ENCODE assay signal across 14 cellular contexts in genomic region chr11:60866911-60867870, GRCh38. TPM values are rescaled to one million over a fixed set of nuclear protein-coding genes. Genes with fewer than 3 reads are reported as not detected.
DNase-seq lines count a peak whose midpoint lies in the region; ATAC-seq and TF ChIP-seq lines count a peak whose summit lies in the region.
"Had no signal": no experiment of that assay in that cellular context is flagged by ENCODE, and none has a peak within 500 bp of the region (broad histone marks: within the 10 kb centered on the region; RNA-seq: fewer than 3 reads in every experiment).

TSS of gene ZP1 (plus strand) at chr11:60867542. CDS start at chr11:60867562, 20 bp downstream.

- H3K27me3 Mint-ChIP-seq in activated T-cell treated with anti-CD3 and anti-CD28 coated beads, Interleukin-2, amount 50 U/mL, for 24 hours: peaks cover 3% of the 10 kb centered on the region
- H3K27me3 Mint-ChIP-seq in chondrocyte (ENCODE audit: low read depth): peaks cover 9% of the 10 kb centered on the region

- no peak for ATAC-seq in HG03521 (IDR thresholded peaks at IDR 0.05; ENCODE audit: unreplicated experiment)
- ATAC-seq: Right ventricle myocardium inferior had no signal

- no peaks in the 10 kb centered on the region for H3K36me3 ChIP-seq in spleen
- H3K36me3 ChIP-seq in ovary: no peaks in the 10 kb centered on the region
- H3K36me3 ChIP-seq: ascending aorta had no signal

- WGBS in spleen, 5 donors: 73 to 81% (median 77%) methylated on average over 8 to 13 of the region's 13 CpGs
- WGBS in ovary, 3 donors: 69 to 79% (median 78%) methylated on average over 13 of the region's 13 CpGs

- H3K9me3 ChIP-seq in spleen: no peaks in the 10 kb centered on the region
- H3K9me3 ChIP-seq in ovary: no peaks in the 10 kb centered on the region
- H3K9me3 ChIP-seq: ascending aorta had no signal

- peak; percentile 24 for DNase-seq in activated T-cell treated with anti-CD3 and anti-CD28 coated beads, Interleukin-2, amount 50 U/mL, for 24 hours
- DNase-seq in activated T-cell treated with anti-CD3 and anti-CD28 coated beads, Interleukin-2, amount 50 U/mL, for 48 hours: no peak
- DNase-seq in NCI-H2029 treated with DMSO at 0.1 percent for 48 hours (lab: John Stamatoyannopoulos, UW): peak; percentile 96
- DNase-seq in chondrocyte (ENCODE audit: low spot score): peak; percentile 72
- peak; percentile 56 for DNase-seq in spleen
- no peak for DNase-seq in ovary
- no peak for DNase-seq in midbrain (lab: John Stamatoyannopoulos, UW)
- DNase-seq: activated T-cell treated with anti-CD3 and anti-CD28 coated beads for 4 hours, EL, foreskin melanocyte, NCI-H446 treated with DMSO at 0.1 percent for 48 hours had no signal

- H3K27ac ChIP-seq in spleen (no peak within 1 kb of the TSS), ovary (no peak within 1 kb of the TSS)
- H3K27ac ChIP-seq: ascending aorta had no signal

- H3K4me1 Mint-ChIP-seq in activated T-cell treated with anti-CD3 and anti-CD28 coated beads, Interleukin-2, amount 50 U/mL, for 24 hours (ENCODE audit: low read depth): peaks cover 12% of the 10 kb centered on the region
- peaks cover 19% of the 10 kb centered on the region for H3K4me1 Mint-ChIP-seq in chondrocyte (ENCODE audit: low read depth)

- no peak within 1 kb of the TSS for H3K4me3 ChIP-seq in spleen
- H3K4me3 ChIP-seq in ovary: no peak within 1 kb of the TSS
- H3K4me3 ChIP-seq: ascending aorta had no signal

- H3K27ac Mint-ChIP-seq in activated T-cell treated with anti-CD3 and anti-CD28 coated beads, Interleukin-2, amount 50 U/mL, for 24 hours: no peak within 1 kb of the TSS
- no peak within 1 kb of the TSS for H3K27ac Mint-ChIP-seq in chondrocyte (ENCODE audit: unreplicated experiment)

- no peak for TF ChIP-seq CTCF in chondrocyte (IDR thresholded peaks at IDR 0.05)
- TF ChIP-seq CTCF in spleen (IDR thresholded peaks at IDR 0.05 in 8 of 11, conservative IDR thresholded peaks at IDR 0.05 in 3 of 11): no peak
- no peak for TF ChIP-seq CTCF in ovary (IDR thresholded peaks at IDR 0.05)

- H3K36me3 Mint-ChIP-seq in activated T-cell treated with anti-CD3 and anti-CD28 coated beads, Interleukin-2, amount 50 U/mL, for 24 hours (ENCODE audit: low read depth): no peaks in the 10 kb centered on the region
- H3K36me3 Mint-ChIP-seq in chondrocyte (ENCODE audit: low read depth): no peaks in the 10 kb centered on the region

- intact Hi-C loops in spleen (cut with DNase I; ENCODE audit: low total_unique reads) (no loop called here), ovary (cut with DNase I) (no loop called here)

- H3K4me1 ChIP-seq in spleen: peaks cover 0 to 20% (median 1%) of the 10 kb centered on the region in 6 donors
- H3K4me1 ChIP-seq in ovary (ENCODE audit: insufficient read depth): peaks cover 2% of the 10 kb centered on the region
- H3K4me1 ChIP-seq: ascending aorta had no signal

- no peak for TF ChIP-seq EP300 in ovary (IDR thresholded peaks at IDR 0.05)

- no peaks in the 10 kb centered on the region for H3K9me3 Mint-ChIP-seq in activated T-cell treated with anti-CD3 and anti-CD28 coated beads, Interleukin-2, amount 50 U/mL, for 24 hours
- no peaks in the 10 kb centered on the region for H3K9me3 Mint-ChIP-seq in chondrocyte (ENCODE audit: low read depth)

- H3K4me3 Mint-ChIP-seq in activated T-cell treated with anti-CD3 and anti-CD28 coated beads, Interleukin-2, amount 50 U/mL, for 24 hours: no peak within 1 kb of the TSS
- H3K4me3 Mint-ChIP-seq in chondrocyte (ENCODE audit: unreplicated experiment): no peak within 1 kb of the TSS

- TF ChIP-seq POLR2A in spleen (IDR thresholded peaks at IDR 0.05) (no peak), ovary (IDR thresholded peaks at IDR 0.05) (no peak)

- H3K27me3 ChIP-seq in spleen (replicated peaks in 1 of 7) (peaks cover 0 to 11% (median 0%) of the 10 kb centered on the region in 7 donors), ovary (no peaks in the 10 kb centered on the region)
- H3K27me3 ChIP-seq: ascending aorta had no signal

RNA-seq across cellular contexts. Expression of gene ZP1, which starts in this region (rescaled TPM):
- total RNA-seq in chondrocyte: 0.40 to 0.49 TPM in 2 of 3 replicates, not detected in the other
- not detected for total RNA-seq in spleen
- polyA plus RNA-seq in spleen: under 1 TPM in 2 of 3 donors, not detected in 1; 0.05 to 0.07 TPM
- not detected for total RNA-seq in ovary
- polyA plus RNA-seq in ovary: under 1 TPM in 1 of 2 donors, not detected in 1; 0.17 TPM
- total RNA-seq: ascending aorta had no signal

Comparison
In these comparisons a context has a peak if more than half of its experiments do, and no peak if none do; other contexts are left out.
1. DNase-seq: peak in activated T-cell treated with anti-CD3 and anti-CD28 coated beads, Interleukin-2, amount 50 U/mL, for 24 hours (single experiment) and NCI-H2029 treated with DMSO at 0.1 percent for 48 hours (single experiment); none in activated T-cell treated with anti-CD3 and anti-CD28 coated beads, Interleukin-2, amount 50 U/mL, for 48 hours (0 of 2), ovary (0 of 5) and midbrain (single experiment).
2. Peak in DNase-seq in chondrocyte; RNA of the gene not detected or under 1 TPM.
3. Peak in DNase-seq in spleen; RNA of the gene not detected or under 1 TPM.